In genomic region chr22:46963672-46964545, GRCh38 we compare ENCODE assay signal across 20 cellular contexts.
DNase-seq lines count a peak whose midpoint lies in the region; ATAC-seq, FAIRE-seq and TF ChIP-seq lines count a peak whose summit lies in the region.
"Had no signal": no experiment of that assay in that cellular context is flagged by ENCODE, and none has a peak within 500 bp of the region (broad histone marks: within the 10 kb centered on the region; RNA-seq: fewer than 3 reads in every experiment).

No MANE protein-coding gene starts in this region.

- TF ChIP-seq POLR2A in sigmoid colon (IDR thresholded peaks at IDR 0.05) = no peak

- DNase-seq in NCI-H1092 treated with DMSO at 0.1 percent for 48 hours (lab: John Stamatoyannopoulos, UW) (peak; percentile 71), NCI-H2107 (lab: John Stamatoyannopoulos, UW) (peak; percentile 23), SK-N-DZ (ENCODE audit: low spot score) (peak; percentile 52), sigmoid colon (peak; percentile 52), NOMO-1 treated with DMSO at 0.1 percent for 48 hours (lab: John Stamatoyannopoulos, UW; ENCODE audit: unreplicated experiment) (no peak), frontal cortex (ENCODE audit: low spot score in 2 of 2) (no peak)
- DNase-seq in stimulated activated CD4-positive, alpha-beta T cell treated with anti-CD3 and anti-CD28 coated beads, Interleukin-1b, Interleukin-23, amount 100 ng/mL, for 48 hours = no peak
- DNase-seq: activated CD4-positive, alpha-beta T cell treated with anti-CD3 and anti-CD28 coated beads, Interleukin-2, amount 50 U/mL, for 48 hours; activated naive CD8-positive, alpha-beta T cell treated with anti-CD3 and anti-CD28 coated beads, Interleukin-2, amount 10 ng/mL, durations not matched to agents 7 days and 5 days; activated T-cell treated with anti-CD3 and anti-CD28 coated beads, Interleukin-2, amount 50 U/mL, for 72 hours; NCI-H187; pancreas; stimulated activated naive CD4-positive, alpha-beta T cell treated with Interleukin-2 at 50 U/mL for 16 hours had no signal

- ATAC-seq in HG03280 (IDR thresholded peaks at IDR 0.05; ENCODE audit: unreplicated experiment) = no peak
- ATAC-seq: activated T-cell treated with anti-CD3 and anti-CD28 coated beads, Interleukin-2, amount 50 U/mL, for 72 hours had no signal

- no peaks in the 10 kb centered on the region for H3K4me1 ChIP-seq in sigmoid colon
- H3K4me1 ChIP-seq: pancreas had no signal

- WGBS in sigmoid colon, 2 donors = 60 to 85% methylated on average over 16 of the region's 16 CpGs

- no peaks in the 10 kb centered on the region for H3K27me3 ChIP-seq in sigmoid colon
- H3K27me3 ChIP-seq: hepatocyte, pancreas had no signal

- H3K27ac ChIP-seq in sigmoid colon = no peak overlapping the region
- H3K27ac ChIP-seq: cardiac muscle cell, hepatocyte, pancreas, SK-N-MC had no signal

- no peaks in the 10 kb centered on the region for H3K36me3 ChIP-seq in sigmoid colon
- H3K36me3 ChIP-seq: cardiac muscle cell, pancreas had no signal

- TF ChIP-seq CTCF in sigmoid colon (IDR thresholded peaks at IDR 0.05) = no peak

- intact Hi-C loops in sigmoid colon (cut with DNase I) = no loop called here

- no peak for TF ChIP-seq EP300 in sigmoid colon (IDR thresholded peaks at IDR 0.05)

- FAIRE-seq in frontal cortex (lab: Jason Lieb, UNC) = no peak
- FAIRE-seq: GM18507, pancreas, TTC549 had no signal

- H3K4me3 ChIP-seq in sigmoid colon = no peak overlapping the region
- H3K4me3 ChIP-seq: cardiac muscle cell, hepatocyte, pancreas, SK-N-MC, smooth muscle cell had no signal

- no peaks in the 10 kb centered on the region for H3K9me3 ChIP-seq in sigmoid colon
- H3K9me3 ChIP-seq: pancreas had no signal

Comparison
In these comparisons a context has a peak if more than half of its experiments do, and no peak if none do; other contexts are left out.
1. DNase-seq: peak in NCI-H1092 treated with DMSO at 0.1 percent for 48 hours (single experiment), NCI-H2107 (single experiment), SK-N-DZ (single experiment) and sigmoid colon (single experiment); none in stimulated activated CD4-positive, alpha-beta T cell treated with anti-CD3 and anti-CD28 coated beads, Interleukin-1b, Interleukin-23, amount 100 ng/mL, for 48 hours (single experiment), NOMO-1 treated with DMSO at 0.1 percent for 48 hours (single experiment) and frontal cortex (0 of 2).